ENCODE assay signal across 8 cellular contexts in genomic region chr10:60820093-60820769, GRCh38. TPM values are rescaled to one million over a fixed set of nuclear protein-coding genes. Genes with fewer than 3 reads are reported as not detected.
DNase-seq lines count a peak whose midpoint lies in the region; ATAC-seq and TF ChIP-seq lines count a peak whose summit lies in the region.

No MANE protein-coding gene starts in this region.

- H3K4me1 Mint-ChIP-seq in osteocyte (ENCODE audit: unreplicated experiment) = peaks cover 33% of the 10 kb centered on the region

- no peaks in the 10 kb centered on the region for H3K9me3 ChIP-seq in body of pancreas

- 60 to 62% methylated on average over 6 of the region's 6 CpGs for WGBS in body of pancreas, 2 donors

- H3K27ac Mint-ChIP-seq in osteocyte (ENCODE audit: unreplicated experiment) = no peak overlapping the region

- no peak overlapping the region for H3K27ac ChIP-seq in body of pancreas

- ATAC-seq in HG02938 (IDR thresholded peaks at IDR 0.05; ENCODE audit: unreplicated experiment) (peak; percentile 84), body of pancreas (no peak)

- no peaks in the 10 kb centered on the region for H3K36me3 ChIP-seq in body of pancreas (replicated peaks in 1 of 2; ENCODE audit: insufficient read depth in 1 of 2, low read depth in 2 of 2)

- peak; percentile 55 for TF ChIP-seq CTCF in osteocyte (IDR thresholded peaks at IDR 0.05)
- peak in 3 of 7 experiments; percentile 11 to 23 (median 15) for TF ChIP-seq CTCF in body of pancreas (IDR thresholded peaks at IDR 0.05)

- intact Hi-C loops in body of pancreas (cut with DNase I) = no loop called here

- no peak for TF ChIP-seq POLR2A in body of pancreas (IDR thresholded peaks at IDR 0.05)

- H3K4me1 ChIP-seq in body of pancreas = peaks cover 3% of the 10 kb centered on the region

- H3K4me3 ChIP-seq in body of pancreas = no peak overlapping the region

- no peaks in the 10 kb centered on the region for H3K36me3 Mint-ChIP-seq in osteocyte (ENCODE audit: unreplicated experiment)

- no peaks in the 10 kb centered on the region for H3K27me3 Mint-ChIP-seq in osteocyte (ENCODE audit: unreplicated experiment)

- DNase-seq in DMS53 (lab: John Stamatoyannopoulos, UW) = peak; percentile 27
- no peak for DNase-seq in DMS53 treated with DMSO at 0.1 percent for 48 hours (lab: John Stamatoyannopoulos, UW; ENCODE audit: unreplicated experiment)
- DNase-seq in amniotic epithelial cell (ENCODE audit: low read depth) = peak; percentile 43
- DNase-seq in osteocyte (ENCODE audit: extremely low spot score, unreplicated experiment) = no peak
- DNase-seq in nucleus accumbens (lab: John Stamatoyannopoulos, UW) = no peak
- DNase-seq in GOT3 (lab: John Stamatoyannopoulos, UW) = no peak
- DNase-seq in body of pancreas = no peak

- no peaks in the 10 kb centered on the region for H3K9me3 Mint-ChIP-seq in osteocyte (ENCODE audit: unreplicated experiment)

- H3K4me3 Mint-ChIP-seq in osteocyte (ENCODE audit: unreplicated experiment) = no peak overlapping the region

- H3K27me3 ChIP-seq in body of pancreas = no peaks in the 10 kb centered on the region

RNA-seq across cellular contexts. Expression of gene CDK1, which starts 42.0 kb away (rescaled TPM):
- 12.6 and 13.1 TPM in 2 replicates for total RNA-seq in osteocyte
- total RNA-seq in body of pancreas = under 1 TPM in 1 of 2 donors, not detected in 1; 0.66 TPM

Comparison
In these comparisons a context has a peak if more than half of its experiments do, and no peak if none do; other contexts are left out.
1. DNase-seq: peak in DMS53 (single experiment) and amniotic epithelial cell (single experiment); none in DMS53 treated with DMSO at 0.1 percent for 48 hours (single experiment), osteocyte (single experiment), nucleus accumbens (0 of 56), GOT3 (single experiment) and body of pancreas (0 of 4).